16 cellular contexts compared by ENCODE assay signal in the genomic region with DNA sequence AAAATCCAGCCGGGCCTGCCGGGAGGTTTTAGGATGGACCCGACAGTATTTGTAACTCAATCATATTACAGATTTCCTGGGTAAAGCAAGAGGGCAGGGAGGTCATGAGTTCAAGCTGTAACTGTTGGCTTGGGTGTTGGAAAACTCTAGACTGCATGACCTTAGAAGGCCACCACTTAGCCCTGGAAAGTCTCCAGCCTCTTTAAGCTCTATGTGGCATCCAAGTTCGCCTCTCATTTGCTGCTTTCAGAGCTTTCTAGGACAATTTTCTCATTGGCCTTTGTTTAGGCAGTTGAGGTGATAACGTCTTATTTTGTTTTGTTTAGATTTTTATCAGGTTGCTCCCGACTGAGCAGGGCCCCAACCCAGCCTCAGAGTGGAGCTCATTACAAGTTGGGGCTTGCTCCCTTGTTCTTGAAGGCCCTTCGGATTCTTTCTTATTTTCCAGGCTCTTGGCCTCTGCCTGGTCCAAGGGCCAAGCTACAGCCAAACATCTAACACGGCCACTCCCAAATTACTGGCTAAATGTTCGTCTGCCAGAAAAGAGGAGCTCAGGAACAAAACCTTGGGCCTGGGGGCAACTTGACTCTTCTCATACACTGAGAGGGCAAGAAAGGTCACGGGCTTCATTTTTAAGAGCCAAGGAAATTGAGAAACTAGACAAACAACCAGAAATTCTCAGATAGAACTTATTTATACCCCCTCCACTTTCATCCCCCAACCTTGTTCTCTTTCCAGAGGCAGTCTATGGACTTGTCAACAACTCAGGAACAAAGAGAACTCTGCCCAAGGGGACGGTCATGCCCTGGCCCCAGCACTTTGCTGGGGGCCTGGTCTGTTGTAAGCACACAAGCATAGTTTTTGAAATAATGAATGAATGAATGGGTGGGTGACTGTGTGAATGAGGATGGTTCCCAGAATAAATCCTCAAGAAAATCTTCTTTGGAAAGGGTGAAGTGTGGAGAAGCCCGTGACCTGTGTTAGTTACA.
DNase-seq lines count a peak whose midpoint lies in the region; ATAC-seq and TF ChIP-seq lines count a peak whose summit lies in the region.
"Had no signal": no experiment of that assay in that cellular context is flagged by ENCODE, and none has a peak within 500 bp of the region (broad histone marks: within the 10 kb centered on the region; RNA-seq: fewer than 3 reads in every experiment).

No MANE protein-coding gene starts in this region.

- in situ Hi-C loops in brain microvascular endothelial cell (cut with HindIII; ENCODE audit: low pct_ligation_motif_present, low sequenced_read_pairs) (no loop called here), gastrocnemius medialis (cut with MboI; ENCODE audit: low sequenced_read_pairs in 4 of 4) (loop anchor here in 1 of 4 donors (25.0 kb wide), 1 partner anchor 369 kb away; no protein-coding TSS in a partner anchor)

- H3K4me1 ChIP-seq in HEK293 (ENCODE audit: control insufficient read depth, insufficient read depth, low read length) (peaks cover 7% of the 10 kb centered on the region; the same call in 1 of the 2 replicates), gastrocnemius medialis (no peaks in the 10 kb centered on the region)
- H3K4me1 ChIP-seq: colonic mucosa had no signal

- H3K36me3 ChIP-seq in HEK293 (ENCODE audit: control insufficient read depth in 2 of 2, insufficient read depth in 1 of 2, low read length in 2 of 2) = no peaks in the 10 kb centered on the region
- H3K36me3 ChIP-seq in brain microvascular endothelial cell (replicated peaks) = no peaks in the 10 kb centered on the region
- H3K36me3 ChIP-seq in gastrocnemius medialis = no peaks in the 10 kb centered on the region
- H3K36me3 ChIP-seq: colonic mucosa had no signal

- no peaks in the 10 kb centered on the region for H3K9me3 ChIP-seq in HEK293 (ENCODE audit: control insufficient read depth, insufficient read depth, low read depth, low read length)
- H3K9me3 ChIP-seq in gastrocnemius medialis = no peaks in the 10 kb centered on the region
- H3K9me3 ChIP-seq: colonic mucosa had no signal

- H3K27me3 ChIP-seq in brain microvascular endothelial cell (replicated peaks) (no peaks in the 10 kb centered on the region), gastrocnemius medialis (no peaks in the 10 kb centered on the region)
- H3K27me3 ChIP-seq: colonic mucosa had no signal

- H3K4me3 ChIP-seq in HEK293 (ENCODE audit: low read depth, low read length) (no peak overlapping the region), brain microvascular endothelial cell (ENCODE audit: low read depth, low read length) (no peak overlapping the region), gastrocnemius medialis (no peak overlapping the region)
- H3K4me3 ChIP-seq: colonic mucosa, SK-N-MC had no signal

- TF ChIP-seq POLR2A in gastrocnemius medialis (IDR thresholded peaks at IDR 0.05) = no peak

- DNase-seq in brain microvascular endothelial cell (no peak), islet precursor cell (peak; percentile 68), gastrocnemius medialis (peak in 1 of 2 donors; percentile 42), LoVo (ENCODE audit: low spot score) (no peak), epidermal melanocyte (ENCODE audit: insufficient read length, low spot score) (no peak), NCI-H187 treated with DMSO at 0.1 percent for 48 hours (lab: John Stamatoyannopoulos, UW) (no peak), EL (no peak)
- DNase-seq: activated CD8-positive, alpha-beta T cell treated with anti-CD3 and anti-CD28 coated beads for 36 hours; AML-193; colonic mucosa; erythroblast; hypothalamus; NCI-H1092 treated with DMSO at 0.1 percent for 48 hours; NCI-H2227 treated with DMSO at 0.1 percent for 48 hours had no signal

- CTCF ChIA-PET in HEK293 (lab: Yijun Ruan, JAX) = no interaction called here

- POLR2A ChIA-PET in HEK293 (lab: Yijun Ruan, JAX) = no interaction called here

- H3K27ac ChIP-seq in HEK293 (ENCODE audit: extremely low read depth, low read depth, low read length) = peak overlapping the region; percentile 24; the same call in 1 of the 2 replicates
- H3K27ac ChIP-seq in brain microvascular endothelial cell = peak overlapping the region; percentile 73
- peak overlapping the region; percentile 30 to 41 (median 36) for H3K27ac ChIP-seq in gastrocnemius medialis
- H3K27ac ChIP-seq: colonic mucosa, SK-N-MC had no signal

- no peak for TF ChIP-seq CTCF in HEK293 (tag by site-specific recombination; IDR thresholded peaks at IDR 0.05)
- no peak for TF ChIP-seq CTCF in brain microvascular endothelial cell (IDR thresholded peaks at IDR 0.05; ENCODE audit: low read depth, low read length, missing control alignments)
- no peak for TF ChIP-seq CTCF in gastrocnemius medialis (IDR thresholded peaks at IDR 0.05 in 4 of 5, conservative IDR thresholded peaks at IDR 0.05 in 1 of 5)

- ATAC-seq in gastrocnemius medialis = peak; percentile 48 to 57
- ATAC-seq: activated CD8-positive, alpha-beta T cell treated with anti-CD3 and anti-CD28 coated beads for 36 hours had no signal

- intact Hi-C loops in gastrocnemius medialis (cut with DNase I; ENCODE audit: low total_unique reads) = no loop called here

TF ChIP-seq in HEK293, 187 proteins besides CTCF, POLR2A, EP300 and RAD21:
- TF ChIP-seq TRIM28 (IDR thresholded peaks at IDR 0.05; ENCODE audit: borderline replicate concordance, low read length) = 0 out of 2 replicates have a peak, but pooled peaks have one; percentile 8
- no peak for TF ChIP-seq ZBTB1 (tag by site-specific recombination; IDR thresholded peaks at IDR 0.05)
- no peak for TF ChIP-seq ZNF433 (tag by site-specific recombination; IDR thresholded peaks at IDR 0.05; ENCODE audit: low read depth)
- TF ChIP-seq BCL6B (tag by site-specific recombination; IDR thresholded peaks at IDR 0.05) = peak; percentile 86
